In genomic region chr13:36804588-36804987, GRCh38 we compare ENCODE assay signal across 22 cellular contexts.
"Had no signal": no experiment of that assay in that cellular context is flagged by ENCODE, and none has a peak within 500 bp of the region (broad histone marks: within the 10 kb centered on the region; RNA-seq: fewer than 3 reads in every experiment).

No MANE protein-coding gene starts in this region.

- H3K4me3 ChIP-seq: ascending aorta, body of pancreas had no signal

- DNase-seq: activated B cell treated with CpG ODN at 0.5 μM for 24 hours; activated CD4-positive, alpha-beta T cell treated with anti-CD3 and anti-CD28 coated beads for 1 hour; activated CD4-positive, alpha-beta T cell treated with anti-CD3 and anti-CD28 coated beads, Interleukin-2, amount 10 ng/mL, durations not matched to agents 24 days and 14 days; activated CD4-positive, alpha-beta T cell treated with anti-CD3 and anti-CD28 coated beads, Interleukin-2, amount 50 U/mL, for 48 hours; activated CD8-positive, alpha-beta memory T cell treated with anti-CD3 and anti-CD28 coated beads, Interleukin-2, amount 10 ng/mL, durations not matched to agents 7 days and 5 days; activated effector memory CD4-positive, alpha-beta T cell treated with anti-CD3 and anti-CD28 coated beads, Interleukin-2, amount 50 U/mL, for 16 hours; activated naive CD4-positive, alpha-beta T cell treated with Interleukin-2 at 50 U/mL for 16 hours; activated naive CD8-positive, alpha-beta T cell treated with anti-CD3 and anti-CD28 coated beads, Interleukin-2, amount 50 U/mL, for 24 hours; activated T-cell treated with anti-CD3 and anti-CD28 coated beads, Interleukin-2, amount 50 U/mL, for 4 hours; amniotic stem cell; body of pancreas; KG1; NCI-H1105 treated with DMSO at 0.1 percent for 48 hours; NCI-H1436 treated with DMSO at 0.1 percent for 48 hours; NCI-H187; NCI-H2081; NCI-H524; NCI-H82; SIG-M5; T-helper 17 cell; T1000 had no signal

- H3K27me3 ChIP-seq: ascending aorta, body of pancreas had no signal

- H3K4me1 ChIP-seq: ascending aorta, body of pancreas had no signal

- H3K9me3 ChIP-seq: ascending aorta, body of pancreas had no signal

- H3K36me3 ChIP-seq: ascending aorta had no signal

- H3K27ac ChIP-seq: ascending aorta, body of pancreas had no signal
